Comparison of ENCODE assay signal across 4 cellular contexts in the genomic region with DNA sequence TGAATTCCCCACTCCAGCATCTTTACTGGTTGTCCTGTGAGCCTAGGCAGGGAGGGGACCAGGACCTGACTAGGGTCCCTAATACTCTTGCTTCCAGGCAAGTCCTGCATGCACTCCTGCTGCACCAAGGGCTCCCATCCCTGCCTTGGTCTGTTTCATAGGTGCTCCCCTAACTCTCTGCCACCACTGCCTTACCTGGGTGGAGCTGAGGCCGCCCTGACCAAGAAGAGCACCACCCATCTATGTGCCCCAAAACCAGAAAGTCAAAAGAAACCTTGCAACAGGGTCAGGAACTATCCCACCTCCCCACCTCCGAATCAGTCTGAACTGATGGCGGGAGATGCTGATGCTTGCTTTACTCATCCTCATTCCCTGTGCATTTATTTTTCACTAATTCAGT. TPM values are rescaled to one million over a fixed set of nuclear protein-coding genes. Genes with fewer than 3 reads are reported as not detected.
"Had no signal": no experiment of that assay in that cellular context is flagged by ENCODE, and none has a peak within 500 bp of the region (broad histone marks: within the 10 kb centered on the region; RNA-seq: fewer than 3 reads in every experiment).

No MANE protein-coding gene starts in this region.

- DNase-seq: GDM1, GF-D8 had no signal

- H3K4me3 ChIP-seq: GM12878 had no signal

RNA-seq across cellular contexts. Expression of a gene that starts 23.6 kb away (rescaled TPM):
- total RNA-seq: G401 had no signal
